ENCODE assay signal across 20 cellular contexts in the genomic region with DNA sequence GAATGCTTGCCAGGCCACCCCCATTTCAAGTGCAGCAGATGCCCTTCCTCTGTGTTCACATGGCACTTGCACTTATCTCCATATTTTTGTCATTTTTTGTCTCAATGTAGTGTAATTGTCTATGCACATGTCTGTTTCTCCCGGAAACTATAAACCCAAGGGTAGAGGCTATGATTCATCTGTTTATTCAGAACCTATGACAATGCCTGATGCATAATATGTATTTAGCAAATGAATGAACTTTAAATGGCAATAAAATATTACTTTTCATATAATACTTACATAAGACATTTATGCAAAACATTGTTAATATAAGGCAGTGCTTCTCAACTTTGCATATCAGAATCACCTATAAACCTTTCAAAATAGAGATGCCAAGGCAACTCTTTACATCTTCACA. TPM values are rescaled to one million over a fixed set of nuclear protein-coding genes. Genes with fewer than 3 reads are reported as not detected.
DNase-seq lines count a peak whose midpoint lies in the region; ATAC-seq and TF ChIP-seq lines count a peak whose summit lies in the region.
"Had no signal": no experiment of that assay in that cellular context is flagged by ENCODE, and none has a peak within 500 bp of the region (broad histone marks: within the 10 kb centered on the region; RNA-seq: fewer than 3 reads in every experiment).

No MANE protein-coding gene starts in this region.

- dilution Hi-C loops in mammary epithelial cell (cut with HindIII; ENCODE audit: low sequenced_read_pairs): no loop called here

- no peak for ATAC-seq in stimulated activated effector memory CD8-positive, alpha-beta T cell treated with anti-CD3 and anti-CD28 coated beads, Interleukin-12 subunit alpha, Interleukin-12 subunit beta, amount 100 ng/mL, for 72 hours
- ATAC-seq in HG02970 (IDR thresholded peaks at IDR 0.05; ENCODE audit: low FRiP score, unreplicated experiment): no peak

- H3K9me3 Mint-ChIP-seq in MCF 10A (ENCODE audit: unreplicated experiment): no peaks in the 10 kb centered on the region
- H3K9me3 Mint-ChIP-seq in stimulated activated effector memory CD8-positive, alpha-beta T cell treated with anti-CD3 and anti-CD28 coated beads, Interleukin-12 subunit alpha, Interleukin-12 subunit beta, amount 100 ng/mL, for 72 hours: no peaks in the 10 kb centered on the region
- H3K9me3 Mint-ChIP-seq: activated T-helper 1 cell treated with anti-CD3 and anti-CD28 coated beads, Interleukin-12 subunit alpha, Interleukin-12 subunit beta, Interleukin-2, Interleukin-4 antibody, amounts not matched to agents 30 ng/mL and 10 ng/mL and 1 ng/mL, durations not matched to agents 14 hours and 24 hours and 36 hours; CD8-positive, alpha-beta memory T cell had no signal

- intact Hi-C loops in MCF 10A (cut with micrococcal nuclease): no loop called here
- intact Hi-C loops in mammary epithelial cell (cut with micrococcal nuclease): no loop called here
- intact Hi-C loops in transverse colon (cut with DNase I; ENCODE audit: low total_unique reads): no loop called here

- H3K27ac ChIP-seq in mammary epithelial cell (ENCODE audit: insufficient read depth, low read depth, low read length): no peak overlapping the region
- peak overlapping the region; percentile 31 to 51 (median 40) for H3K27ac ChIP-seq in transverse colon
- H3K27ac ChIP-seq: neutrophil, psoas muscle, RWPE1 had no signal

- TF ChIP-seq POLR2A in transverse colon (IDR thresholded peaks at IDR 0.05): no peak

- H3K27me3 Mint-ChIP-seq in MCF 10A (ENCODE audit: insufficient read depth, unreplicated experiment): no peaks in the 10 kb centered on the region

- no peak overlapping the region for H3K4me2 ChIP-seq in mammary epithelial cell (ENCODE audit: insufficient read depth, low read depth, low read length)

- H3K9me3 ChIP-seq in mammary epithelial cell (replicated peaks; ENCODE audit: insufficient read depth, low read length) (no peaks in the 10 kb centered on the region), transverse colon (no peaks in the 10 kb centered on the region)
- H3K9me3 ChIP-seq: neutrophil, psoas muscle had no signal

- no peaks in the 10 kb centered on the region for H4K20me1 ChIP-seq in mammary epithelial cell (ENCODE audit: insufficient read depth, low read length)

- BruUV-seq in MCF 10A (replicated peaks; lab: Mats Ljungman, UMichigan) (no TSS peak), mammary epithelial cell (replicated peaks; lab: Mats Ljungman, UMichigan) (no TSS peak)

- no peak overlapping the region for H3K9ac ChIP-seq in mammary epithelial cell (ENCODE audit: insufficient read depth, low read length)

- CTCF ChIA-PET in MCF 10A (lab: Yijun Ruan, JAX): interaction anchor here (0.5 to 1.6 kb wide), 2 partner anchors 7 to 163 kb away, joined by 4 to 5 read pairs; a partner anchor contains a TSS
- CTCF ChIA-PET in mammary epithelial cell (lab: Charles Lee; ENCODE audit: low non-redundant PET): no interaction called here

- H3K79me2 ChIP-seq in mammary epithelial cell (ENCODE audit: insufficient read depth, low read length): peaks cover 7% of the 10 kb centered on the region

- H3K36me3 ChIP-seq in mammary epithelial cell (ENCODE audit: insufficient read depth, low read length) (no peaks in the 10 kb centered on the region), transverse colon (no peaks in the 10 kb centered on the region)
- H3K36me3 ChIP-seq: neutrophil had no signal

- TF ChIP-seq CTCF in MCF 10A (IDR thresholded peaks at IDR 0.05; ENCODE audit: unreplicated experiment): no peak
- TF ChIP-seq CTCF in mammary epithelial cell (conservative IDR thresholded peaks at IDR 0.05 in 1 of 2, IDR thresholded peaks at IDR 0.05 in 1 of 2; ENCODE audit: extremely low read depth in 1 of 2, insufficient read depth in 1 of 2, low read depth in 1 of 2, low read length in 2 of 2): no peak
- no peak for TF ChIP-seq CTCF in fibroblast of mammary gland (conservative IDR thresholded peaks at IDR 0.05; ENCODE audit: control insufficient read depth, insufficient read depth, low read depth, low read length)
- no peak for TF ChIP-seq CTCF in transverse colon (IDR thresholded peaks at IDR 0.05)

- DNase-seq in MCF 10A (ENCODE audit: unreplicated experiment): peak; percentile 27
- DNase-seq in mammary epithelial cell: no peak
- DNase-seq in NCI-H69 (lab: John Stamatoyannopoulos, UW): peak; percentile 48
- DNase-seq in fibroblast of mammary gland (ENCODE audit: low read depth): peak; percentile 34
- DNase-seq in transverse colon: no peak
- DNase-seq in stimulated activated effector memory CD8-positive, alpha-beta T cell treated with anti-CD3 and anti-CD28 coated beads, Interleukin-12 subunit alpha, Interleukin-12 subunit beta, amount 100 ng/mL, for 72 hours (ENCODE audit: low spot score in 2 of 2): no peak
- no peak for DNase-seq in UCSD-AML1 (lab: John Stamatoyannopoulos, UW; ENCODE audit: unreplicated experiment)
- DNase-seq: 8988T; activated naive CD4-positive, alpha-beta T cell treated with anti-CD3 and anti-CD28 coated beads, Interleukin-2, amount 50 U/mL, for 16 hours; amygdala; CD8-positive, alpha-beta memory T cell; MM.1S; NCI-H1436; NCI-H510A treated with DMSO at 0.1 percent for 48 hours; psoas muscle; T-helper 9 cell had no signal

- no peak overlapping the region for H3K4me3 ChIP-seq in mammary epithelial cell (replicated peaks in 1 of 3; ENCODE audit: insufficient read depth in 1 of 3, low read depth in 2 of 3, low read length in 3 of 3)
- H3K4me3 ChIP-seq in fibroblast of mammary gland (ENCODE audit: control insufficient read depth, low read depth, low read length): no peak overlapping the region
- no peak overlapping the region for H3K4me3 ChIP-seq in transverse colon
- H3K4me3 ChIP-seq: psoas muscle had no signal

- in situ Hi-C loops in mammary epithelial cell (cut with MboI; ENCODE audit: low sequenced_read_pairs in 2 of 2): no loop called here
- in situ Hi-C loops in transverse colon (cut with MboI; ENCODE audit: low pct_ligation_motif_present in 1 of 4, low pct_unique_long_range_greater_than_20kb in 1 of 4, low sequenced_read_pairs in 3 of 4): no loop called here

- H3K4me1 Mint-ChIP-seq in MCF 10A (ENCODE audit: insufficient read depth, unreplicated experiment): peaks cover 6% of the 10 kb centered on the region
- no peaks in the 10 kb centered on the region for H3K4me1 Mint-ChIP-seq in stimulated activated effector memory CD8-positive, alpha-beta T cell treated with anti-CD3 and anti-CD28 coated beads, Interleukin-12 subunit alpha, Interleukin-12 subunit beta, amount 100 ng/mL, for 72 hours

- H3K27me3 ChIP-seq in mammary epithelial cell (ENCODE audit: insufficient read depth, low read length) (no peaks in the 10 kb centered on the region), transverse colon (no peaks in the 10 kb centered on the region)
- H3K27me3 ChIP-seq: neutrophil had no signal

- H3K27ac Mint-ChIP-seq in MCF 10A (ENCODE audit: low read depth, unreplicated experiment): no peak overlapping the region
- no peak overlapping the region for H3K27ac Mint-ChIP-seq in stimulated activated effector memory CD8-positive, alpha-beta T cell treated with anti-CD3 and anti-CD28 coated beads, Interleukin-12 subunit alpha, Interleukin-12 subunit beta, amount 100 ng/mL, for 72 hours
- H3K27ac Mint-ChIP-seq: activated T-helper 1 cell treated with anti-CD3 and anti-CD28 coated beads, Interleukin-12 subunit alpha, Interleukin-12 subunit beta, Interleukin-2, Interleukin-4 antibody, amounts not matched to agents 30 ng/mL and 10 ng/mL and 1 ng/mL, durations not matched to agents 14 hours and 24 hours and 36 hours; CD8-positive, alpha-beta memory T cell had no signal

- H2AFZ ChIP-seq in mammary epithelial cell (ENCODE audit: low read depth, low read length): no peak overlapping the region

- H3K4me3 Mint-ChIP-seq in MCF 10A (ENCODE audit: unreplicated experiment): no peak overlapping the region
- H3K4me3 Mint-ChIP-seq in stimulated activated effector memory CD8-positive, alpha-beta T cell treated with anti-CD3 and anti-CD28 coated beads, Interleukin-12 subunit alpha, Interleukin-12 subunit beta, amount 100 ng/mL, for 72 hours: no peak overlapping the region
- H3K4me3 Mint-ChIP-seq: activated T-helper 1 cell treated with anti-CD3 and anti-CD28 coated beads, Interleukin-12 subunit alpha, Interleukin-12 subunit beta, Interleukin-2, Interleukin-4 antibody, amounts not matched to agents 30 ng/mL and 10 ng/mL and 1 ng/mL, durations not matched to agents 14 hours and 24 hours and 36 hours; CD8-positive, alpha-beta memory T cell had no signal

- WGBS in mammary epithelial cell (ENCODE audit: low coverage, missing lambda C conversion rate): 89% methylated on average over 1 of the region's 1 CpG
- WGBS in transverse colon (ENCODE audit: low coverage in 1 of 2), 2 donors: 43 to 54% methylated on average over 1 of the region's 1 CpG

- peaks cover 7% of the 10 kb centered on the region for H3K4me1 ChIP-seq in mammary epithelial cell (ENCODE audit: insufficient read depth, low read length)
- peaks cover 0 to 51% (median 34%) of the 10 kb centered on the region in 4 donors for H3K4me1 ChIP-seq in transverse colon

- POLR2A ChIA-PET in MCF 10A (lab: Yijun Ruan, JAX): no interaction called here

- no peaks in the 10 kb centered on the region for H3K36me3 Mint-ChIP-seq in MCF 10A (ENCODE audit: insufficient read depth, unreplicated experiment)
- no peaks in the 10 kb centered on the region for H3K36me3 Mint-ChIP-seq in stimulated activated effector memory CD8-positive, alpha-beta T cell treated with anti-CD3 and anti-CD28 coated beads, Interleukin-12 subunit alpha, Interleukin-12 subunit beta, amount 100 ng/mL, for 72 hours
- H3K36me3 Mint-ChIP-seq: CD8-positive, alpha-beta memory T cell had no signal

- TF ChIP-seq EP300 in transverse colon (IDR thresholded peaks at IDR 0.05; ENCODE audit: low read depth): no peak

RNA-seq across cellular contexts. Expression of a gene that starts 6.7 kb away (rescaled TPM):
- total RNA-seq in MCF 10A (2022) (24.0 and 25.5 TPM in 2 replicates), mammary epithelial cell (10 to 100 TPM; 60.5 to 87.6 TPM), transverse colon (100 to 1,000 TPM; 104 to 222 (median 128) TPM)
- 83.0 TPM for polyA plus RNA-seq in mammary epithelial cell
- polyA minus RNA-seq in mammary epithelial cell: 239 TPM

Comparison
In these comparisons a context has a peak if more than half of its experiments do, and no peak if none do; other contexts are left out.
1. DNase-seq: peak in MCF 10A (single experiment), NCI-H69 (single experiment) and fibroblast of mammary gland (single experiment); none in mammary epithelial cell (single experiment), transverse colon (single experiment), stimulated activated effector memory CD8-positive, alpha-beta T cell treated with anti-CD3 and anti-CD28 coated beads, Interleukin-12 subunit alpha, Interleukin-12 subunit beta, amount 100 ng/mL, for 72 hours (0 of 2) and UCSD-AML1 (single experiment).